ENCODE assay signal across 27 cellular contexts in the genomic region with DNA sequence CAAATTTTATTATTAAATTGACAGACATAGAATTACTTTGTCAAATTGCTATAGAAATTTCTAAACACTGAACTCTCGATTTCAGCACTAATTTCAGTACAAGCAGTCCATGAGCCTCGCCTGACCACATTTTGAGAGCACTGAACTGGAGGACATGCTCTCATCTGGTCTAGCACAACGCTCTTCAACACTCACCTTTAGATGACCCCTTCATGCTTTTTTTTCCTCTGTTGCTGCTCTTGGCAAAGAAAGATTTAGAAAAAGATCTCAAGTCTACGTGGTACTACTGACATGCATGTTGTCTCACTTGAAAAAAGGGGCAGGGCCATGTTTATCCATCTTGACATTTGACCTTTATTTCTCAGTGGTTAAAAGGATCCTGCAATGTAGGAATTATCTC.
"Had no signal": no experiment of that assay in that cellular context is flagged by ENCODE, and none has a peak within 500 bp of the region (broad histone marks: within the 10 kb centered on the region; RNA-seq: fewer than 3 reads in every experiment).

No MANE protein-coding gene starts in this region.

- ATAC-seq: effector memory CD8-positive, alpha-beta T cell; left colon; mucosa of descending colon; natural killer cell treated with Interleukin-12 subunit alpha and Interleukin-12 subunit beta and Interleukin-15 and Interleukin-18, amount 100 ng/mL, for 72 hours; right lobe of liver; stimulated activated naive CD8-positive, alpha-beta T cell treated with anti-CD3 and anti-CD28 coated beads, Interleukin-15, amount 100 ng/mL, for 72 hours had no signal

- H3K27me3 ChIP-seq: esophagus squamous epithelium, neural progenitor cell, right lobe of liver, suprapubic skin, vagina had no signal

- DNase-seq: cortex of kidney; effector memory CD8-positive, alpha-beta T cell; erythroblast; esophagus squamous epithelium; foreskin melanocyte; hypothalamus; immature natural killer cell; islet precursor cell; kidney glomerular epithelial cell; left colon; mucosa of descending colon; naive B cell; right lobe of liver; small intestine; stimulated activated CD4-positive, alpha-beta T cell treated with anti-CD3 and anti-CD28 coated beads, Interleukin-12 subunit alpha, Interleukin-12 subunit beta, amount 100 ng/mL, for 4 hours; stimulated activated CD4-positive, alpha-beta T cell treated with anti-CD3 and anti-CD28 coated beads, Interleukin-1b, Interleukin-23, amount 100 ng/mL, for 48 hours; stimulated activated CD4-positive, alpha-beta T cell treated with anti-CD3 and anti-CD28 coated beads, Interleukin-4, amount 100 ng/mL, for 1 hour; stimulated activated CD8-positive, alpha-beta memory T cell treated with anti-CD3 and anti-CD28 coated beads, Interleukin-4, amount 100 ng/mL, for 48 hours; stimulated activated naive CD4-positive, alpha-beta T cell; stimulated activated naive CD8-positive, alpha-beta T cell treated with anti-CD3 and anti-CD28 coated beads, Interleukin-15, amount 100 ng/mL, for 72 hours; trophoblast cell had no signal

- H3K36me3 ChIP-seq: esophagus squamous epithelium, neural progenitor cell, right lobe of liver, suprapubic skin, vagina had no signal

- H3K9me3 ChIP-seq: esophagus squamous epithelium, mucosa of descending colon, right lobe of liver, suprapubic skin, vagina had no signal

- H3K9ac ChIP-seq: neural progenitor cell, parathyroid adenoma had no signal

- H3K4me3 ChIP-seq: esophagus squamous epithelium, lung, mucosa of descending colon, neural progenitor cell, right lobe of liver, suprapubic skin, vagina had no signal

- H3K27ac ChIP-seq: esophagus squamous epithelium, neural progenitor cell, parathyroid adenoma, right lobe of liver, suprapubic skin, vagina had no signal

- H3K4me1 ChIP-seq: esophagus squamous epithelium, neural progenitor cell, parathyroid adenoma, right lobe of liver, suprapubic skin, vagina had no signal

- H3K79me2 ChIP-seq: parathyroid adenoma had no signal

- H2AFZ ChIP-seq: neural progenitor cell, parathyroid adenoma had no signal

- H3K4me2 ChIP-seq: neural progenitor cell had no signal
